ENCODE assay signal across 11 cellular contexts in genomic region chr9:134405527-134405926, GRCh38.
DNase-seq lines count a peak whose midpoint lies in the region; TF ChIP-seq lines count a peak whose summit lies in the region.
"Had no signal": no experiment of that assay in that cellular context is flagged by ENCODE, and none has a peak within 500 bp of the region (broad histone marks: within the 10 kb centered on the region; RNA-seq: fewer than 3 reads in every experiment).

No MANE protein-coding gene starts in this region.

- BruUV-seq in Caco-2 (replicated peaks; lab: Mats Ljungman, UMichigan) = no TSS peak

- no peak overlapping the region for H3K4me3 Mint-ChIP-seq in Caco-2 (ENCODE audit: unreplicated experiment)

- intact Hi-C loops in Caco-2 (cut with micrococcal nuclease; ENCODE audit: unreplicated experiment) (no loop called here), colonic mucosa (cut with DNase I) (no loop called here), posterior vena cava (cut with DNase I) (no loop called here)

- H3K36me3 Mint-ChIP-seq in Caco-2 (ENCODE audit: insufficient read depth, unreplicated experiment) = peaks cover 37% of the 10 kb centered on the region

- DNase-seq in Caco-2 (no peak), MV-4-11 (lab: John Stamatoyannopoulos, UW) (peak; percentile 17), colonic mucosa (no peak), posterior vena cava (ENCODE audit: low spot score) (no peak), GOT3 (lab: John Stamatoyannopoulos, UW) (no peak), KG1 (lab: John Stamatoyannopoulos, UW) (no peak), kidney glomerular epithelial cell (lab: John Stamatoyannopoulos, UW) (no peak)
- DNase-seq: activated CD4-positive, alpha-beta T cell treated with anti-CD3 and anti-CD28 coated beads, Interleukin-2, amount 50 U/mL, for 48 hours; NCI-H524 treated with DMSO at 0.1 percent for 48 hours; stimulated activated CD4-positive, alpha-beta T cell treated with anti-CD3 and anti-CD28 coated beads, Interleukin-12 subunit alpha, Interleukin-12 subunit beta, amount 100 ng/mL, for 4 hours had no signal

- H3K9me3 ChIP-seq in Caco-2 = no peaks in the 10 kb centered on the region
- no peaks in the 10 kb centered on the region for H3K9me3 ChIP-seq in colonic mucosa
- no peaks in the 10 kb centered on the region for H3K9me3 ChIP-seq in parathyroid adenoma (ENCODE audit: control insufficient read depth, low read length)

- H3K27me3 ChIP-seq in Caco-2 (replicated peaks; ENCODE audit: control insufficient read depth, insufficient read depth, low read length) (no peaks in the 10 kb centered on the region), colonic mucosa (no peaks in the 10 kb centered on the region), parathyroid adenoma (ENCODE audit: control insufficient read depth, insufficient read depth, low read length) (no peaks in the 10 kb centered on the region)

- H3K27me3 Mint-ChIP-seq in Caco-2 (ENCODE audit: insufficient read depth, unreplicated experiment) = no peaks in the 10 kb centered on the region

- no peak overlapping the region for H2AFZ ChIP-seq in parathyroid adenoma

- H3K4me1 Mint-ChIP-seq in Caco-2 (ENCODE audit: low read depth, unreplicated experiment) = no peaks in the 10 kb centered on the region

- H3K4me1 ChIP-seq in Caco-2 (no peaks in the 10 kb centered on the region; the same call in 1 of the 2 replicates), colonic mucosa (peaks cover 9% of the 10 kb centered on the region), parathyroid adenoma (peaks cover 67% of the 10 kb centered on the region)

- H3K36me3 ChIP-seq in Caco-2 (ENCODE audit: control insufficient read depth, insufficient read depth, low read length) = no peaks in the 10 kb centered on the region
- H3K36me3 ChIP-seq in colonic mucosa = no peaks in the 10 kb centered on the region
- no peaks in the 10 kb centered on the region for H3K36me3 ChIP-seq in parathyroid adenoma (ENCODE audit: control insufficient read depth, insufficient read depth, low read length)

- no peak overlapping the region for H3K4me2 ChIP-seq in parathyroid adenoma (ENCODE audit: low read length)

- no peak overlapping the region for H3K4me3 ChIP-seq in Caco-2 (ENCODE audit: low read depth, low read length)
- H3K4me3 ChIP-seq in colonic mucosa = no peak overlapping the region
- H3K4me3 ChIP-seq in parathyroid adenoma (ENCODE audit: low read depth, low read length) = no peak overlapping the region

- peaks cover 8% of the 10 kb centered on the region for H3K79me2 ChIP-seq in parathyroid adenoma

- H3K27ac ChIP-seq in colonic mucosa (peak overlapping the region; percentile 22), parathyroid adenoma (peak overlapping the region; percentile 89)

- CTCF ChIA-PET in Caco-2 (lab: Charles Lee) = no interaction called here

- H3K27ac Mint-ChIP-seq in Caco-2 (ENCODE audit: unreplicated experiment) = peak overlapping the region; percentile 17

- POLR2A ChIA-PET in Caco-2 (lab: Charles Lee) = no interaction called here

- TF ChIP-seq CTCF in Caco-2 (IDR thresholded peaks at IDR 0.05; ENCODE audit: insufficient read depth in 1 of 2, low read depth in 1 of 2, low read length in 1 of 2, severe bottlenecking in 1 of 2, unreplicated experiment in 1 of 2) (no peak), colonic mucosa (IDR thresholded peaks at IDR 0.05) (no peak), parathyroid adenoma (IDR thresholded peaks at IDR 0.05) (no peak)

- H3K9ac ChIP-seq in colonic mucosa (ENCODE audit: low read depth in 2 of 2, low read length in 2 of 2) = no peak overlapping the region
- H3K9ac ChIP-seq in parathyroid adenoma = no peak overlapping the region

- H3K9me3 Mint-ChIP-seq in Caco-2 (ENCODE audit: unreplicated experiment) = no peaks in the 10 kb centered on the region
